Comparison of ENCODE assay signal across 2 cellular contexts in the genomic region with DNA sequence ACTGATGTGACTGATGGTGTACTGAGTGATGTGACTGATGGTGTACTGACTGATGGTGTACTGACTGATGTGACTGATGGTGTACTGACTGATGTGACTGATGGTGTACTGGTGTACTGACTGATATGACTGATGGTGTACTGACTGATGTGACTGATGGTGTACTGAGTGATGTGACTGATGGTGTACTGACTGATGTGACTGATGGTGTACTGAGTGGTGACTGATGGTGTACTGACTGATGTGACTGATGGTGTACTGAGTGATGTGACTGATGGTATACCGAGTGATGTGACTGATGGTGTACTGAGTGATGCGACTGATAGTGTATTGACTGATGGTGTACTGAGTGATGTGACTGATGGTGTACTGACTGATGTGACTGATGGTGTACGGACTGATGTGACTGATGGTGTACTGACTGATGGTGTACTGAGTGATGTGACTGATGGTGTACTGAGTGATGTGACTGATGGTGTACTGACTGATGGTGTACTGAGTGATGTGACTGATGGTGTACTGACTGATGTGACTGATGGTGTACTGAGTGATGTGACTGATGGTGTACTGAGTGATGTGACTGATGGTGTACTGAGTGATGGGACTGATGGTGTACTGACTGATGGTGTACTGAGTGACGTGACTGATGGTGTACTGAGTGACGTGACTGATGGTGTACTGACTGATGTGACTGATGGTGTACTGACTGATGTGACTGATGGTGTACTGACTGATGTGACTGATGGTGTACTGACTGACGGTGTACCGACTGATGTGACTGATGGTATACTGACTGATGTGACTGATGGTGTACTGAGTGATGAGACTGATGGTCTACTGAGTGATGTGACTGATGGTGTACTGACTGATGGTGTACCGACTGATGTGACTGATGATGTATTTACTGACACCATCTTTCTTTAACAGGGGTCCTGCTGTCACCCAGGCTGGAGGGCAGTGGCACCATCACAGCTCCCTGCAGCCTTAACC. TPM values are rescaled to one million over a fixed set of nuclear protein-coding genes. Genes with fewer than 3 reads are reported as not detected.
"Had no signal": no experiment of that assay in that cellular context is flagged by ENCODE, and none has a peak within 500 bp of the region (broad histone marks: within the 10 kb centered on the region; RNA-seq: fewer than 3 reads in every experiment).

No MANE protein-coding gene starts in this region.

RNA-seq across cellular contexts. Expression of a gene that starts 57.1 kb away (rescaled TPM):
- total RNA-seq: mammary epithelial cell, neural crest cell had no signal
- polyA plus RNA-seq: mammary epithelial cell had no signal
